8 cellular contexts compared by ENCODE assay signal in genomic region chr9:92325269-92325990, GRCh38. TPM values are rescaled to one million over a fixed set of nuclear protein-coding genes. Genes with fewer than 3 reads are reported as not detected.
DNase-seq lines count a peak whose midpoint lies in the region; ATAC-seq and TF ChIP-seq lines count a peak whose summit lies in the region.

CENPP (plus strand) TSS chr9:92325953.
NOL8 (minus strand) TSS chr9:92325350; CDS start chr9:92324161, 1,189 bp downstream.

- ATAC-seq in HG02588 (IDR thresholded peaks at IDR 0.05; ENCODE audit: unreplicated experiment) (peak; percentile 92), SK-N-SH treated with all-trans-retinoic acid at 6 μM for 48 hours (peak; percentile 96)

- H3K36me3 Mint-ChIP-seq in activated naive CD4-positive, alpha-beta T cell treated with anti-CD3 and anti-CD28 coated beads, Interleukin-2, amount 50 U/mL, for 24 hours, result peaks cover 3% of the 10 kb centered on the region

- POLR2A ChIA-PET in GM10248 (lab: Yijun Ruan, JAX), result interaction anchor here (0.8 to 1.6 kb wide), 2 partner anchors 8 to 345 kb away, joined by 3 to 6 read pairs; partner anchors contain the start of gene IPPK

- peak within 1 kb of the TSS; percentile 100 for H3K27ac Mint-ChIP-seq in activated naive CD4-positive, alpha-beta T cell treated with anti-CD3 and anti-CD28 coated beads, Interleukin-2, amount 50 U/mL, for 24 hours

- CTCF ChIA-PET in GM10248 (lab: Yijun Ruan, JAX), result interaction anchor here (1.0 to 3.4 kb wide), 10 partner anchors 8 to 308 kb away, joined by 3 to 15 read pairs (median 4); no protein-coding TSS in a partner anchor

- TF ChIP-seq CTCF in GM10248 (IDR thresholded peaks at IDR 0.05; ENCODE audit: control extremely low read depth, extremely low read depth, low read depth, missing control alignments), result no peak

- no peaks in the 10 kb centered on the region for H3K27me3 Mint-ChIP-seq in activated naive CD4-positive, alpha-beta T cell treated with anti-CD3 and anti-CD28 coated beads, Interleukin-2, amount 50 U/mL, for 24 hours

- peaks cover 34% of the 10 kb centered on the region for H3K4me1 Mint-ChIP-seq in activated naive CD4-positive, alpha-beta T cell treated with anti-CD3 and anti-CD28 coated beads, Interleukin-2, amount 50 U/mL, for 24 hours

- H3K4me3 Mint-ChIP-seq in activated naive CD4-positive, alpha-beta T cell treated with anti-CD3 and anti-CD28 coated beads, Interleukin-2, amount 50 U/mL, for 24 hours, result peak within 1 kb of the TSS; percentile 96

- H3K9me3 Mint-ChIP-seq in activated naive CD4-positive, alpha-beta T cell treated with anti-CD3 and anti-CD28 coated beads, Interleukin-2, amount 50 U/mL, for 24 hours, result no peaks in the 10 kb centered on the region

- H3K27ac ChIP-seq in temporal lobe (ENCODE audit: low read depth, low read length), result peak within 1 kb of the TSS; percentile 94

- DNase-seq in GM10248 (ENCODE audit: extremely low spot score), result peak; percentile 89
- peak; percentile 82 for DNase-seq in NCI-H1048 (lab: John Stamatoyannopoulos, UW)
- DNase-seq in glomerular endothelial cell (ENCODE audit: extremely low read depth, low read depth, low spot score), result peak; percentile 83
- DNase-seq in occipital lobe (lab: John Stamatoyannopoulos, UW), result peak; percentile 81

TF ChIP-seq in SK-N-SH treated with all-trans-retinoic acid at 6 μM for 48 hours, 23 proteins besides CTCF, POLR2A, EP300 and RAD21:
- TF ChIP-seq RARB (CRISPR knock-in tag; IDR thresholded peaks at IDR 0.05) (no peak), ISL1 (CRISPR knock-in tag; IDR thresholded peaks at IDR 0.05) (no peak), CSDC2 (CRISPR knock-in tag; IDR thresholded peaks at IDR 0.05) (0 out of 2 replicates have a peak, but pooled peaks have one; percentile 29), BACH2 (CRISPR knock-in tag; IDR thresholded peaks at IDR 0.05; ENCODE audit: borderline replicate concordance) (no peak), TSHZ2 (CRISPR knock-in tag; IDR thresholded peaks at IDR 0.05) (0 out of 2 replicates have a peak, but pooled peaks have one; percentile 52), ARNTL (CRISPR knock-in tag; IDR thresholded peaks at IDR 0.05; ENCODE audit: borderline replicate concordance, low read depth) (peak; percentile 93), ZNF565 (CRISPR knock-in tag; conservative IDR thresholded peaks at IDR 0.05; ENCODE audit: low read depth) (no peak)

RNA-seq across cellular contexts. Expression of gene CENPP, which starts in this region (rescaled TPM):
- total RNA-seq in glomerular endothelial cell (1.8 and 2.5 TPM in 2 replicates), occipital lobe (8.6 TPM), temporal lobe (4.7 TPM)

RNA-seq across cellular contexts. Expression of gene NOL8, which starts in this region (rescaled TPM):
- 22.4 and 28.4 TPM in 2 replicates for total RNA-seq in glomerular endothelial cell
- total RNA-seq in occipital lobe, result 18.2 TPM
- total RNA-seq in temporal lobe, result 20.2 TPM

Comparison
In these comparisons a context has a peak if more than half of its experiments do, and no peak if none do; other contexts are left out.
1. Peak in every context shown above with its lines: DNase-seq, ATAC-seq and H3K27ac ChIP-seq.